31 cellular contexts compared by ENCODE assay signal in the genomic region with DNA sequence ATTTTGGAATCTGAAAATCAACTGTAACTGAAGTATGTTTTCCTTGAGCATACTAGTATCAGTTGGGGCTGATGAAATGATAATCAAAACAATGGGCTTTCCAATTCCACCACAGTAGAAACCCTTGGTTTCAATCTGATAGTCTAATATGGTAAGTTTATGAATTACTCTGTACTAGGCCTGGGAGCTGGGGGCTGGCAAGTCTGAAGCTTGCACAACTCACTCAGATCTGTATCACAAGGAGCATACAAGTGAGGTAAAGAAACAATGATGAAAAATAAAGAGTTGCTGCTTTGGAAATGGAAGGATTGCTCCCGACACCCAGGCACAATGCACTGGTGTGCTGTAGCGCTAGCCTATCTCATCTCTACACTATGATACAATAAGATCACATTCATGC. TPM values are rescaled to one million over a fixed set of nuclear protein-coding genes. Genes with fewer than 3 reads are reported as not detected.
A peak's percentile ranks its signal among the peaks of the same experiment; 100 is the strongest.
DNase-seq lines count a peak whose midpoint lies in the region; ATAC-seq, FAIRE-seq and TF ChIP-seq lines count a peak whose summit lies in the region.
"Had no signal": no experiment of that assay in that cellular context is flagged by ENCODE, and none has a peak within 500 bp of the region (broad histone marks: within the 10 kb centered on the region; RNA-seq: fewer than 3 reads in every experiment).

No MANE protein-coding gene starts in this region.

- peaks cover 0 to 84% (median 43%) of the 10 kb centered on the region in 4 donors for H3K4me1 ChIP-seq in tibial artery
- no peaks in the 10 kb centered on the region for H3K4me1 ChIP-seq in small intestine (ENCODE audit: control insufficient read depth in 2 of 2, insufficient read depth in 1 of 2, low read depth in 1 of 2, low read length in 1 of 2)
- H3K4me1 ChIP-seq: Caco-2 had no signal

- H3K27me3 Mint-ChIP-seq in activated T-cell treated with anti-CD3 and anti-CD28 coated beads, Interleukin-2, amount 50 U/mL, for 72 hours (ENCODE audit: low read depth), result peaks cover 19% of the 10 kb centered on the region
- H3K27me3 Mint-ChIP-seq in central memory CD8-positive, alpha-beta T cell, result no peaks in the 10 kb centered on the region
- no peaks in the 10 kb centered on the region for H3K27me3 Mint-ChIP-seq in natural killer cell treated with Interleukin-12 subunit alpha and Interleukin-12 subunit beta and Interleukin-15 and Interleukin-18, amount 100 ng/mL, for 72 hours
- H3K27me3 Mint-ChIP-seq: naive B cell had no signal

- H3K27me3 ChIP-seq in tibial artery, result no peaks in the 10 kb centered on the region
- H3K27me3 ChIP-seq in small intestine (ENCODE audit: control insufficient read depth in 2 of 2, insufficient read depth in 2 of 2, low read length in 2 of 2), result no peaks in the 10 kb centered on the region
- H3K27me3 ChIP-seq: BE2C, heart right ventricle, pancreas, right atrium auricular region, upper lobe of right lung had no signal

- H3K36me3 ChIP-seq in tibial artery (no peaks in the 10 kb centered on the region), small intestine (ENCODE audit: control insufficient read depth in 2 of 2, insufficient read depth in 2 of 2, low read length in 2 of 2) (no peaks in the 10 kb centered on the region)
- H3K36me3 ChIP-seq: BE2C, pancreas, right atrium auricular region, upper lobe of right lung had no signal

- peaks cover 0 to 5% of the 10 kb centered on the region in 2 donors for H3K36me3 Mint-ChIP-seq in activated T-cell treated with anti-CD3 and anti-CD28 coated beads, Interleukin-2, amount 50 U/mL, for 72 hours (ENCODE audit: insufficient read depth in 2 of 2)
- H3K36me3 Mint-ChIP-seq in central memory CD8-positive, alpha-beta T cell (ENCODE audit: insufficient read depth), result peaks cover 51% of the 10 kb centered on the region
- peaks cover 28% of the 10 kb centered on the region for H3K36me3 Mint-ChIP-seq in natural killer cell treated with Interleukin-12 subunit alpha and Interleukin-12 subunit beta and Interleukin-15 and Interleukin-18, amount 100 ng/mL, for 72 hours

- no peak for DNase-seq in activated T-cell treated with anti-CD3 and anti-CD28 coated beads, Interleukin-2, amount 50 U/mL, for 72 hours
- DNase-seq in activated T-cell treated with anti-CD3 and anti-CD28 coated beads, Interleukin-2, amount 50 U/mL, for 1 hour, result no peak
- DNase-seq in central memory CD8-positive, alpha-beta T cell (ENCODE audit: low spot score in 2 of 2), result no peak
- no peak for DNase-seq in natural killer cell treated with Interleukin-12 subunit alpha and Interleukin-12 subunit beta and Interleukin-15 and Interleukin-18, amount 100 ng/mL, for 72 hours (ENCODE audit: low spot score)
- no peak for DNase-seq in tibial artery
- no peak for DNase-seq in small intestine
- DNase-seq in MV-4-11 (lab: John Stamatoyannopoulos, UW), result no peak
- DNase-seq: activated CD4-positive, alpha-beta T cell treated with anti-CD3 and anti-CD28 coated beads for 48 hours; activated gamma-delta T cell treated with Interleukin-2 at 50 U/mL for 16 hours; BE2C; Caco-2; DMS79 treated with DMSO at 0.1 percent for 48 hours; heart right ventricle; left colon; mesendoderm; naive B cell; NCI-H1417; NCI-H2081 treated with DMSO at 0.1 percent for 48 hours; NCI-H345; NCI-H774; pancreas; RPMI8226; stimulated activated CD4-positive, alpha-beta T cell treated with anti-CD3 and anti-CD28 coated beads, Interleukin-12 subunit alpha, Interleukin-12 subunit beta, amount 100 ng/mL, for 4 hours; stimulated activated CD4-positive, alpha-beta T cell treated with anti-CD3 and anti-CD28 coated beads, Interleukin-4, amount 100 ng/mL, for 24 hours; stimulated activated naive CD4-positive, alpha-beta T cell; upper lobe of right lung had no signal

- peaks cover 23% of the 10 kb centered on the region for H3K4me1 Mint-ChIP-seq in activated T-cell treated with anti-CD3 and anti-CD28 coated beads, Interleukin-2, amount 50 U/mL, for 72 hours (ENCODE audit: low read depth)
- peaks cover 59% of the 10 kb centered on the region for H3K4me1 Mint-ChIP-seq in central memory CD8-positive, alpha-beta T cell
- peaks cover 71 to 74% of the 10 kb centered on the region in 2 donors for H3K4me1 Mint-ChIP-seq in natural killer cell treated with Interleukin-12 subunit alpha and Interleukin-12 subunit beta and Interleukin-15 and Interleukin-18, amount 100 ng/mL, for 72 hours (ENCODE audit: low read depth in 2 of 2)

- FAIRE-seq in small intestine (lab: Jason Lieb, UNC), result no peak
- FAIRE-seq: GM18507, pancreas had no signal

- no peak overlapping the region for H3K27ac Mint-ChIP-seq in activated T-cell treated with anti-CD3 and anti-CD28 coated beads, Interleukin-2, amount 50 U/mL, for 72 hours
- peak overlapping the region; percentile 54 for H3K27ac Mint-ChIP-seq in central memory CD8-positive, alpha-beta T cell (ENCODE audit: low read depth)
- H3K27ac Mint-ChIP-seq in natural killer cell treated with Interleukin-12 subunit alpha and Interleukin-12 subunit beta and Interleukin-15 and Interleukin-18, amount 100 ng/mL, for 72 hours, result peak overlapping the region in 1 of 2 donors; percentile 99
- H3K27ac Mint-ChIP-seq: GM23338 had no signal

- peak; percentile 66 for ATAC-seq in activated T-cell treated with anti-CD3 and anti-CD28 coated beads, Interleukin-2, amount 50 U/mL, for 72 hours (replicated peaks in 1 of 2)
- no peak for ATAC-seq in central memory CD8-positive, alpha-beta T cell (replicated peaks; ENCODE audit: extremely low read depth, poor library complexity, severe bottlenecking)
- peak; percentile 80 to 83 for ATAC-seq in natural killer cell treated with Interleukin-12 subunit alpha and Interleukin-12 subunit beta and Interleukin-15 and Interleukin-18, amount 100 ng/mL, for 72 hours
- ATAC-seq in GM18868 (IDR thresholded peaks at IDR 0.05; ENCODE audit: unreplicated experiment), result no peak
- ATAC-seq: GM23338, left colon, pancreas, upper lobe of right lung had no signal

- WGBS in small intestine, 3 donors, result 88 to 90% (median 90%) methylated on average over 2 of the region's 2 CpGs

- peak overlapping the region in 1 of 2 donors; percentile 58 for H3K4me3 Mint-ChIP-seq in activated T-cell treated with anti-CD3 and anti-CD28 coated beads, Interleukin-2, amount 50 U/mL, for 72 hours
- no peak overlapping the region for H3K4me3 Mint-ChIP-seq in central memory CD8-positive, alpha-beta T cell
- peak overlapping the region; percentile 62 for H3K4me3 Mint-ChIP-seq in natural killer cell treated with Interleukin-12 subunit alpha and Interleukin-12 subunit beta and Interleukin-15 and Interleukin-18, amount 100 ng/mL, for 72 hours
- H3K4me3 Mint-ChIP-seq: GM23338, naive B cell had no signal

- no peak for TF ChIP-seq CTCF in tibial artery (IDR thresholded peaks at IDR 0.05)

- no peak overlapping the region for H3K4me3 ChIP-seq in tibial artery
- no peak overlapping the region for H3K4me3 ChIP-seq in small intestine (ENCODE audit: low read depth in 1 of 2, low read length in 2 of 2)
- H3K4me3 ChIP-seq: GM23338, heart right ventricle, pancreas, right atrium auricular region, upper lobe of right lung had no signal

- no peaks in the 10 kb centered on the region for H3K9me3 Mint-ChIP-seq in activated T-cell treated with anti-CD3 and anti-CD28 coated beads, Interleukin-2, amount 50 U/mL, for 72 hours
- H3K9me3 Mint-ChIP-seq in central memory CD8-positive, alpha-beta T cell, result no peaks in the 10 kb centered on the region
- H3K9me3 Mint-ChIP-seq in natural killer cell treated with Interleukin-12 subunit alpha and Interleukin-12 subunit beta and Interleukin-15 and Interleukin-18, amount 100 ng/mL, for 72 hours, result no peaks in the 10 kb centered on the region
- H3K9me3 Mint-ChIP-seq: GM23338, naive B cell had no signal

- H3K9me3 ChIP-seq in tibial artery, result no peaks in the 10 kb centered on the region
- H3K9me3 ChIP-seq in small intestine (ENCODE audit: control insufficient read depth, low read depth), result no peaks in the 10 kb centered on the region
- H3K9me3 ChIP-seq: BE2C, Caco-2, heart right ventricle, pancreas, right atrium auricular region, upper lobe of right lung had no signal

- H3K27ac ChIP-seq in tibial artery (peak overlapping the region; percentile 97 to 99), small intestine (ENCODE audit: low read depth in 1 of 2, low read length in 1 of 2) (no peak overlapping the region)
- H3K27ac ChIP-seq: epithelial cell of prostate, pancreas had no signal

- intact Hi-C loops in tibial artery (cut with DNase I; ENCODE audit: low total_unique reads), result loop anchor here (5.0 kb wide), 1 partner anchor 53 kb away; no protein-coding TSS in a partner anchor

RNA-seq across cellular contexts. Expression of a gene that starts 19.4 kb away (rescaled TPM):
- 10 to 100 TPM; 22.5 to 58.2 TPM for total RNA-seq in activated T-cell treated with anti-CD3 and anti-CD28 coated beads, Interleukin-2, amount 50 U/mL, for 72 hours
- 100 to 1,000 TPM; 181 to 248 TPM for total RNA-seq in natural killer cell treated with Interleukin-12 subunit alpha and Interleukin-12 subunit beta and Interleukin-15 and Interleukin-18, amount 100 ng/mL, for 72 hours
- polyA plus RNA-seq in small intestine, result 10 to 100 TPM in 2 of 3 donors, 1 to 10 TPM in 1; 2.0 to 18.5 (median 12.2) TPM
- total RNA-seq: Caco-2, GM23338 had no signal

Comparison
In these comparisons a context has a peak if more than half of its experiments do, and no peak if none do; other contexts are left out.
1. ATAC-seq: peak in activated T-cell treated with anti-CD3 and anti-CD28 coated beads, Interleukin-2, amount 50 U/mL, for 72 hours (2 of 2) and natural killer cell treated with Interleukin-12 subunit alpha and Interleukin-12 subunit beta and Interleukin-15 and Interleukin-18, amount 100 ng/mL, for 72 hours (2 of 2); none in central memory CD8-positive, alpha-beta T cell (single experiment) and GM18868 (single experiment).
2. H3K27ac ChIP-seq: peak in tibial artery (2 of 2); none in small intestine (0 of 2).